19 cellular contexts compared by ENCODE assay signal in genomic region chr12:53719649-53720048, GRCh38. TPM values are rescaled to one million over a fixed set of nuclear protein-coding genes. Genes with fewer than 3 reads are reported as not detected.
DNase-seq lines count a peak whose midpoint lies in the region; ATAC-seq and TF ChIP-seq lines count a peak whose summit lies in the region.
"Had no signal": no experiment of that assay in that cellular context is flagged by ENCODE, and none has a peak within 500 bp of the region (broad histone marks: within the 10 kb centered on the region; RNA-seq: fewer than 3 reads in every experiment).

No MANE protein-coding gene starts in this region.

- no peak overlapping the region for H2AFZ ChIP-seq in GM23338
- no peak overlapping the region for H2AFZ ChIP-seq in hepatocyte

- H3K36me3 ChIP-seq in GM23338 (ENCODE audit: insufficient read depth) = no peaks in the 10 kb centered on the region
- H3K36me3 ChIP-seq in MG63 = no peaks in the 10 kb centered on the region
- no peaks in the 10 kb centered on the region for H3K36me3 ChIP-seq in hepatocyte (replicated peaks; ENCODE audit: insufficient read depth, low read depth)
- peaks cover 13 to 25% of the 10 kb centered on the region in 2 donors for H3K36me3 ChIP-seq in aorta (ENCODE audit: control insufficient read depth in 1 of 2, insufficient read depth in 2 of 2, low read length in 1 of 2)

- H3K4me1 ChIP-seq in GM23338 (ENCODE audit: insufficient read depth) = no peaks in the 10 kb centered on the region
- H3K4me1 ChIP-seq in hepatocyte (ENCODE audit: insufficient read depth) = no peaks in the 10 kb centered on the region
- no peaks in the 10 kb centered on the region for H3K4me1 ChIP-seq in aorta (ENCODE audit: control insufficient read depth in 1 of 2, insufficient read depth in 2 of 2, low read length in 2 of 2)

- H3K9me3 ChIP-seq in MG63 = no peaks in the 10 kb centered on the region
- H3K9me3 ChIP-seq in hepatocyte (ENCODE audit: low read depth) = no peaks in the 10 kb centered on the region
- no peaks in the 10 kb centered on the region for H3K9me3 ChIP-seq in aorta (ENCODE audit: control insufficient read depth, low read length)
- H3K9me3 ChIP-seq: Caco-2 had no signal

- no peaks in the 10 kb centered on the region for H3K36me3 Mint-ChIP-seq in GM23338 (ENCODE audit: low read depth)

- no peaks in the 10 kb centered on the region for H3F3A ChIP-seq in GM23338 (replicated peaks; ENCODE audit: low read depth)

- no peaks in the 10 kb centered on the region for H3K9me2 ChIP-seq in GM23338 (ENCODE audit: insufficient read depth)
- H3K9me2 ChIP-seq in hepatocyte (replicated peaks; ENCODE audit: insufficient read depth) = no peaks in the 10 kb centered on the region

- H3K27ac Mint-ChIP-seq in GM23338 = no peak overlapping the region

- no peaks in the 10 kb centered on the region for H4K20me1 ChIP-seq in GM23338 (replicated peaks; ENCODE audit: insufficient read depth)
- H4K20me1 ChIP-seq in hepatocyte (ENCODE audit: insufficient read depth, poor library complexity, severe bottlenecking) = no peaks in the 10 kb centered on the region

- TF ChIP-seq CTCF in GM23338 (conservative IDR thresholded peaks at IDR 0.05; ENCODE audit: low read depth in 2 of 2) (no peak), choroid plexus epithelial cell (conservative IDR thresholded peaks at IDR 0.05; ENCODE audit: low read depth, low read length) (no peak), hepatocyte (IDR thresholded peaks at IDR 0.05; ENCODE audit: poor library complexity) (no peak)

- H3K27ac ChIP-seq in GM23338 (ENCODE audit: low read depth) = no peak overlapping the region
- no peak overlapping the region for H3K27ac ChIP-seq in hepatocyte
- no peak overlapping the region for H3K27ac ChIP-seq in aorta (ENCODE audit: low read depth in 1 of 2, low read length in 2 of 2)

- peaks cover 3% of the 10 kb centered on the region for H3K27me3 Mint-ChIP-seq in GM23338 (ENCODE audit: insufficient read depth, low read depth, poor library complexity)

- H3K9me3 Mint-ChIP-seq in GM23338 = no peaks in the 10 kb centered on the region; the same call in 2 of the 3 replicates

- peak; percentile 69 for DNase-seq in GM23338 (ENCODE audit: low spot score)
- peak; percentile 59 for DNase-seq in HT-29 (ENCODE audit: low spot score)
- DNase-seq in choroid plexus epithelial cell (ENCODE audit: low read depth) = peak; percentile 37
- peak; percentile 49 for DNase-seq in iPS-NIHi7 (ENCODE audit: extremely low spot score)
- DNase-seq in MG63 = no peak
- no peak for DNase-seq in hepatocyte (ENCODE audit: low spot score)
- DNase-seq in NCI-H2227 treated with DMSO at 0.1 percent for 48 hours (lab: John Stamatoyannopoulos, UW) = no peak
- DNase-seq in aorta = no peak
- DNase-seq: Caco-2; KG1; NCI-H1105; NCI-H1694 treated with DMSO at 0.1 percent for 48 hours; NCI-H2107; NCI-H226; NCI-H526; NK-92 treated with Interleukin-12 subunit alpha and Interleukin-12 subunit beta, amount 100 ng/mL, for 24 hours; SIG-M5 had no signal

- no peak overlapping the region for H3K4me3 Mint-ChIP-seq in GM23338

- intact Hi-C loops in aorta (cut with DNase I) = no loop called here

- H3K79me2 ChIP-seq in GM23338 (replicated peaks; ENCODE audit: insufficient read depth) (no peaks in the 10 kb centered on the region), hepatocyte (no peaks in the 10 kb centered on the region)

- H3K4me3 ChIP-seq in GM23338 (no peak overlapping the region), choroid plexus epithelial cell (ENCODE audit: low read depth, low read length) (no peak overlapping the region), MG63 (no peak overlapping the region), hepatocyte (no peak overlapping the region), aorta (ENCODE audit: low read length in 2 of 2) (no peak overlapping the region)

- no peak overlapping the region for H3K4me2 ChIP-seq in GM23338
- H3K4me2 ChIP-seq in hepatocyte = no peak overlapping the region

- H3K27me3 ChIP-seq in GM23338 (ENCODE audit: insufficient read depth) (no peaks in the 10 kb centered on the region), MG63 (no peaks in the 10 kb centered on the region), hepatocyte (no peaks in the 10 kb centered on the region), aorta (ENCODE audit: control insufficient read depth in 1 of 2, insufficient read depth in 2 of 2, low read length in 1 of 2) (no peaks in the 10 kb centered on the region)

- H3K4me1 Mint-ChIP-seq in GM23338 = peaks cover 9% of the 10 kb centered on the region; the same call in 1 of the 3 replicates

- ATAC-seq in GM23338 = peak; percentile 96
- no peak for ATAC-seq in aorta (ENCODE audit: low FRiP score)
- ATAC-seq: HCT116 had no signal

- WGBS in hepatocyte (ENCODE audit: low lambda C conversion rate, missing lambda C conversion rate) = 77% methylated on average over 2 of the region's 2 CpGs
- WGBS in aorta, 2 donors = 59 to 65% methylated on average over 2 of the region's 2 CpGs

TF ChIP-seq in GM23338, 12 proteins besides CTCF, POLR2A, EP300 and RAD21 (continues in another document):
- TF ChIP-seq CREB1 (CRISPR knock-in tag; IDR thresholded peaks at IDR 0.05; ENCODE audit: low read depth) (no peak), ZNF331 (CRISPR knock-in tag; IDR thresholded peaks at IDR 0.05; ENCODE audit: low read depth) (no peak)

RNA-seq across cellular contexts. Expression of gene CALCOCO1, which starts 7.6 kb away (rescaled TPM):
- 20.4 and 21.3 TPM in 2 replicates for total RNA-seq in GM23338 (2014; rRNA removed; shearing (Covaris generic))
- 4.6 and 6.5 TPM in 2 replicates for polyA plus RNA-seq in GM23338 (2016; fragmentation: Nextera tagmentation; extraction: Ambion mirVana)
- total RNA-seq in HT-29 (2014; rRNA removed; shearing (Covaris generic)) = 39.9 and 64.4 TPM in 2 replicates
- total RNA-seq in MG63 (2014; rRNA removed; shearing (Covaris generic); ENCODE audit: low replicate concordance) = 35.7 and 42.4 TPM in 2 replicates
- 63.5 and 71.3 TPM in 2 replicates for total RNA-seq in hepatocyte
- 74.4 and 83.1 TPM in 2 replicates for polyA plus RNA-seq in hepatocyte
- total RNA-seq in aorta = 100 to 1,000 TPM; 242 to 259 TPM
- 100 to 1,000 TPM in 1 of 2 donors, 10 to 100 TPM in 1; 88.5 to 299 TPM for polyA plus RNA-seq in aorta

RNA-seq across cellular contexts. Expression of gene CISTR, which starts 32.1 kb away (rescaled TPM):
- not detected in 2 replicates for total RNA-seq in GM23338 (2014; rRNA removed; shearing (Covaris generic))
- polyA plus RNA-seq in GM23338 (2016; fragmentation: Nextera tagmentation; extraction: Ambion mirVana) = not detected in 2 replicates
- not detected in 2 replicates for total RNA-seq in HT-29 (2014; rRNA removed; shearing (Covaris generic))
- total RNA-seq in MG63 (2014; rRNA removed; shearing (Covaris generic); ENCODE audit: low replicate concordance) = not detected in 2 replicates
- total RNA-seq in hepatocyte = not detected in 2 replicates
- not detected in 2 replicates for polyA plus RNA-seq in hepatocyte
- total RNA-seq in aorta = not detected
- polyA plus RNA-seq in aorta = not detected
- total RNA-seq: Caco-2, RPMI7951 had no signal

RNA-seq across cellular contexts. Expression of gene ATP5MC2, which starts 43.8 kb away (rescaled TPM):
- 362 and 393 TPM in 2 replicates for total RNA-seq in GM23338 (2014; rRNA removed; shearing (Covaris generic))
- polyA plus RNA-seq in GM23338 (2016; fragmentation: Nextera tagmentation; extraction: Ambion mirVana) = 815 and 821 TPM in 2 replicates
- total RNA-seq in HT-29 (2014; rRNA removed; shearing (Covaris generic)) = 379 and 381 TPM in 2 replicates
- total RNA-seq in MG63 (2014; rRNA removed; shearing (Covaris generic); ENCODE audit: low replicate concordance) = 213 and 230 TPM in 2 replicates
- 252 and 329 TPM in 2 replicates for total RNA-seq in hepatocyte
- 301 and 306 TPM in 2 replicates for polyA plus RNA-seq in hepatocyte
- total RNA-seq in aorta = 100 to 1,000 TPM; 152 to 183 TPM
- polyA plus RNA-seq in aorta = 100 to 1,000 TPM; 389 to 390 TPM

Comparison
In these comparisons a context has a peak if more than half of its experiments do, and no peak if none do; other contexts are left out.
1. DNase-seq: peak in GM23338 (single experiment), HT-29 (single experiment), choroid plexus epithelial cell (single experiment) and iPS-NIHi7 (single experiment); none in MG63 (single experiment), hepatocyte (single experiment), NCI-H2227 treated with DMSO at 0.1 percent for 48 hours (single experiment) and aorta (0 of 2).